28 cellular contexts compared by ENCODE assay signal in the genomic region with DNA sequence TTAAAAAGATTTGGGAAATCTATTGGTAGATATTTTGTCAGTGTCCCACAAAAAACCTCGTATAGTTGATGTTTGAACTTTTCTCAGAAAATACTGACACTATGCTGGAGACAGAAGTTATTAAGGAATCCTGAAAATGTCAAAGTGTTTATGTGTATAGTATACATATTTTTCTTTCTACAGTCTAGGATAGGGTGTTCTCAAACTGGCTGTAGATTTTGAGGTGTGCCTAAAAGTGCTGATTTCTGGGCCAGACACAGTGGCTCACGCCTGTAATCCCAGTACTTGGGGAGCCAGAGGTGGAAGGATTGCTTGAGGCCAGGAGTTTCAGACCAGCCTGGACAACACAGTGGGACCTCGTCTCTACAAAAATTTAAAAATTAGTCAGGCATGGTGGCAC.
"Had no signal": no experiment of that assay in that cellular context is flagged by ENCODE, and none has a peak within 500 bp of the region (broad histone marks: within the 10 kb centered on the region; RNA-seq: fewer than 3 reads in every experiment).

No MANE protein-coding gene starts in this region.

- H2AFZ ChIP-seq: parathyroid adenoma had no signal

- H3K4me3 ChIP-seq: left lung, lower lobe of right lung, right atrium auricular region, right lobe of liver, smooth muscle cell, tibial nerve, upper lobe of left lung, vagina had no signal

- H3K36me3 Mint-ChIP-seq: naive thymus-derived CD8-positive, alpha-beta T cell; stimulated activated memory B cell treated with anti-CD40 and anti-IgM and Interleukin-4, amounts not matched to agents 10 μg/mL and 1 μg/mL and 100 μg/mL, for 72 hours had no signal

- H3K79me2 ChIP-seq: parathyroid adenoma had no signal

- H3K4me2 ChIP-seq: smooth muscle cell had no signal

- H3K9me3 Mint-ChIP-seq: nephron had no signal

- ATAC-seq: left cardiac atrium; left lung; lower lobe of right lung; naive thymus-derived CD8-positive, alpha-beta T cell; right lobe of liver; stimulated activated memory B cell treated with anti-CD40 and anti-IgM and Interleukin-4, amounts not matched to agents 10 μg/mL and 1 μg/mL and 100 μg/mL, for 72 hours; stimulated activated naive CD8-positive, alpha-beta T cell treated with anti-CD3 and anti-CD28 coated beads, Interleukin-15, amount 100 ng/mL, for 72 hours had no signal

- H3K9ac ChIP-seq: parathyroid adenoma had no signal

- H3K4me1 Mint-ChIP-seq: naive thymus-derived CD8-positive, alpha-beta T cell; nephron; neural crest cell; stimulated activated memory B cell treated with anti-CD40 and anti-IgM and Interleukin-4, amounts not matched to agents 10 μg/mL and 1 μg/mL and 100 μg/mL, for 72 hours; stimulated activated naive CD8-positive, alpha-beta T cell treated with anti-CD3 and anti-CD28 coated beads, Interleukin-15, amount 100 ng/mL, for 72 hours had no signal

- H3K4me3 Mint-ChIP-seq: naive thymus-derived CD8-positive, alpha-beta T cell; nephron; neural crest cell; stimulated activated memory B cell treated with anti-CD40 and anti-IgM and Interleukin-4, amounts not matched to agents 10 μg/mL and 1 μg/mL and 100 μg/mL, for 72 hours; stimulated activated naive CD8-positive, alpha-beta T cell treated with anti-CD3 and anti-CD28 coated beads, Interleukin-15, amount 100 ng/mL, for 72 hours had no signal

- H3K27ac ChIP-seq: left lung, lower lobe of right lung, neutrophil, parathyroid adenoma, right atrium auricular region, right lobe of liver, tibial nerve, upper lobe of left lung, vagina had no signal

- H3K4me1 ChIP-seq: left lung, lower lobe of right lung, parathyroid adenoma, right atrium auricular region, right lobe of liver, tibial nerve, upper lobe of left lung, vagina had no signal

- H3K36me3 ChIP-seq: left lung, lower lobe of right lung, neutrophil, right atrium auricular region, right lobe of liver, tibial nerve, upper lobe of left lung, vagina had no signal

- H3K9me3 ChIP-seq: left lung, lower lobe of right lung, neutrophil, right atrium auricular region, right lobe of liver, tibial nerve, upper lobe of left lung, vagina had no signal

- H3K27me3 Mint-ChIP-seq: naive thymus-derived CD8-positive, alpha-beta T cell; stimulated activated memory B cell treated with anti-CD40 and anti-IgM and Interleukin-4, amounts not matched to agents 10 μg/mL and 1 μg/mL and 100 μg/mL, for 72 hours; stimulated activated naive CD8-positive, alpha-beta T cell treated with anti-CD3 and anti-CD28 coated beads, Interleukin-15, amount 100 ng/mL, for 72 hours had no signal

- H3K27ac Mint-ChIP-seq: naive thymus-derived CD8-positive, alpha-beta T cell; nephron; stimulated activated memory B cell treated with anti-CD40 and anti-IgM and Interleukin-4, amounts not matched to agents 10 μg/mL and 1 μg/mL and 100 μg/mL, for 72 hours; stimulated activated naive CD8-positive, alpha-beta T cell treated with anti-CD3 and anti-CD28 coated beads, Interleukin-15, amount 100 ng/mL, for 72 hours had no signal

- FAIRE-seq: keratinocyte had no signal

- DNase-seq: hippocampal formation; kidney glomerular epithelial cell; left cardiac atrium; left lung; lower lobe of right lung; mammary epithelial cell; mesenchymal stem cell; naive thymus-derived CD8-positive, alpha-beta T cell; occipital lobe; right lobe of liver; stimulated activated CD4-positive, alpha-beta T cell treated with anti-CD3 and anti-CD28 coated beads, Interleukin-1b, Interleukin-23, amount 100 ng/mL, for 48 hours; stimulated activated CD4-positive, alpha-beta T cell treated with anti-CD3 and anti-CD28 coated beads, Interleukin-2, amount 100 ng/mL, for 48 hours; stimulated activated CD4-positive, alpha-beta T cell treated with anti-CD3 and anti-CD28 coated beads, Interleukin-4, amount 100 ng/mL, for 4 hours; stimulated activated CD8-positive, alpha-beta memory T cell treated with anti-CD3 and anti-CD28 coated beads, Interleukin-4, amount 100 ng/mL, for 48 hours; stimulated activated naive CD4-positive, alpha-beta T cell treated with Interleukin-2 at 50 U/mL for 16 hours; stimulated activated naive CD8-positive, alpha-beta T cell treated with anti-CD3 and anti-CD28 coated beads, Interleukin-15, amount 100 ng/mL, for 72 hours; substantia nigra; upper lobe of left lung had no signal

- H3K27me3 ChIP-seq: left lung, neutrophil, right atrium auricular region, right lobe of liver, tibial nerve, upper lobe of left lung, vagina had no signal
